15 cellular contexts compared by ENCODE assay signal in the genomic region with DNA sequence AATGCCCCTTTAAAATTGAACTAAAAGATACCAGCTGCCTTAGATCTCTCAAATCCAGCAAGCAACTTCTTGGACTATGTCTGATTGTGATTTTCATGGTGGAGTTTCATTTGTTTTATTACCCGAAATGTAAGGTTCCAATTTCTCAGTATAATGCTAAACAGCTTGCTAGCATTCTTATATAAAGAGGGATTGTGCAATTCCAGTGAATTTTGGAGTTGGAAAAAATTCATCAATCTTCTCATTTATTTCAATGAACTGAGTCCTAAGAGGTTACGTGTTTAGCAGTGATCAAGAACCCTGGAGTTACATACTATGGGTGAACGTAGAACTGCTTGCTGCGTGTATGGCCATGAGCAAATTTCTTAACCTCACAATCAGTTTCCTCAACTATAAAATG. TPM values are rescaled to one million over a fixed set of nuclear protein-coding genes. Genes with fewer than 3 reads are reported as not detected.
A peak's percentile ranks its signal among the peaks of the same experiment; 100 is the strongest.
DNase-seq lines count a peak whose midpoint lies in the region; ATAC-seq, FAIRE-seq and TF ChIP-seq lines count a peak whose summit lies in the region.
"Had no signal": no experiment of that assay in that cellular context is flagged by ENCODE, and none has a peak within 500 bp of the region (broad histone marks: within the 10 kb centered on the region; RNA-seq: fewer than 3 reads in every experiment).

No MANE protein-coding gene starts in this region.

- no peaks in the 10 kb centered on the region for H3K27me3 ChIP-seq in HUES48 (ENCODE audit: control insufficient read depth, insufficient read depth, low read length)
- peaks cover 16% of the 10 kb centered on the region for H3K27me3 ChIP-seq in astrocyte (ENCODE audit: insufficient read depth, low read length)
- H3K27me3 ChIP-seq: SJSA1 had no signal

- no peak overlapping the region for H2AFZ ChIP-seq in astrocyte (ENCODE audit: low read depth, low read length)

- peak; percentile 16 for FAIRE-seq in GM12891 (lab: Jason Lieb, UNC)
- no peak for FAIRE-seq in astrocyte (lab: Jason Lieb, UNC)

- DNase-seq in GM12891 (ENCODE audit: insufficient read length, low spot score) (no peak), astrocyte (ENCODE audit: low read depth) (no peak), SW480 (ENCODE audit: low spot score) (no peak), NCI-H146 treated with DMSO at 0.1 percent for 48 hours (lab: John Stamatoyannopoulos, UW; ENCODE audit: unreplicated experiment) (no peak)
- DNase-seq: COR-L47, DMS153, EL, HFFc6, NCI-H187 treated with DMSO at 0.1 percent for 48 hours, NCI-H748 treated with DMSO at 0.1 percent for 48 hours, PC-3 had no signal

- H3K27ac ChIP-seq in HUES48 (ENCODE audit: low read depth, low read length) = peak overlapping the region; percentile 87
- H3K27ac ChIP-seq in astrocyte (ENCODE audit: low read depth, low read length) = no peak overlapping the region
- H3K27ac ChIP-seq: SJSA1 had no signal

- H3K36me3 Mint-ChIP-seq in astrocyte (ENCODE audit: low read depth, unreplicated experiment) = no peaks in the 10 kb centered on the region
- H3K36me3 Mint-ChIP-seq in nephron (ENCODE audit: low read depth) = peaks cover 6% of the 10 kb centered on the region

- no peaks in the 10 kb centered on the region for H4K20me1 ChIP-seq in astrocyte (ENCODE audit: insufficient read depth, low read length)

- no peaks in the 10 kb centered on the region for H3K9me3 Mint-ChIP-seq in astrocyte (ENCODE audit: unreplicated experiment)
- no peaks in the 10 kb centered on the region for H3K9me3 Mint-ChIP-seq in nephron
- H3K9me3 Mint-ChIP-seq: HFFc6 had no signal

- H3K4me1 Mint-ChIP-seq in astrocyte (ENCODE audit: low read depth, unreplicated experiment) (peaks cover 49% of the 10 kb centered on the region), nephron (peaks cover 65% of the 10 kb centered on the region)

- H3K36me3 ChIP-seq in HUES48 (ENCODE audit: control insufficient read depth, insufficient read depth, low read length) (no peaks in the 10 kb centered on the region), astrocyte (ENCODE audit: insufficient read depth, low read length) (no peaks in the 10 kb centered on the region)
- H3K36me3 ChIP-seq: SJSA1 had no signal

- no peaks in the 10 kb centered on the region for H3K79me2 ChIP-seq in astrocyte (ENCODE audit: insufficient read depth, low read length)

- no peak for ATAC-seq in activated CD4-positive, CD25-positive, alpha-beta regulatory T cell treated with anti-CD3 and anti-CD28 coated beads, Interleukin-2, amount 50 U/mL, for 24 hours

- H3K9me3 ChIP-seq in HUES48 (ENCODE audit: control insufficient read depth, insufficient read depth, low read length) (no peaks in the 10 kb centered on the region), astrocyte (ENCODE audit: insufficient read depth, low read depth, low read length) (no peaks in the 10 kb centered on the region)
- H3K9me3 ChIP-seq: SJSA1 had no signal

- peak overlapping the region; percentile 79 for H3K27ac Mint-ChIP-seq in astrocyte (ENCODE audit: unreplicated experiment)
- peak overlapping the region; percentile 27 to 60 (median 55) for H3K27ac Mint-ChIP-seq in nephron
- H3K27ac Mint-ChIP-seq: HFFc6 had no signal

- TF ChIP-seq POLR2A in GM12891 (IDR thresholded peaks at IDR 0.05; ENCODE audit: low read depth, low read length) = no peak

- H3K4me3 ChIP-seq in HUES48 (ENCODE audit: low read depth, low read length) (peak overlapping the region; percentile 55), astrocyte (ENCODE audit: insufficient read depth, low read depth, low read length) (no peak overlapping the region)
- H3K4me3 ChIP-seq: SJSA1 had no signal

- H3K4me1 ChIP-seq in HUES48 (ENCODE audit: control insufficient read depth, insufficient read depth, low read length) (peaks cover 82% of the 10 kb centered on the region), astrocyte (ENCODE audit: insufficient read depth, low read length) (peaks cover 8% of the 10 kb centered on the region)

- H3K9ac ChIP-seq in HUES48 (ENCODE audit: low read depth, low read length) (peak overlapping the region; percentile 32; the same call in 1 of the 2 replicates), astrocyte (ENCODE audit: low read length) (no peak overlapping the region)

- TF ChIP-seq CTCF in astrocyte (IDR thresholded peaks at IDR 0.05; ENCODE audit: insufficient read depth, low read depth, low read length) = no peak
- no peak for TF ChIP-seq CTCF in nephron (IDR thresholded peaks at IDR 0.05; ENCODE audit: unreplicated experiment in 3 of 3)

- H3K4me3 Mint-ChIP-seq in astrocyte (ENCODE audit: unreplicated experiment) = no peak overlapping the region
- H3K4me3 Mint-ChIP-seq in nephron = no peak overlapping the region

- H3K27me3 Mint-ChIP-seq in astrocyte (ENCODE audit: low read depth, unreplicated experiment) (no peaks in the 10 kb centered on the region), nephron (ENCODE audit: low read depth) (peaks cover 29% of the 10 kb centered on the region)

- H3K4me2 ChIP-seq in astrocyte (ENCODE audit: low read length) = no peak overlapping the region

TF ChIP-seq in GM12891, 5 proteins besides CTCF, POLR2A, EP300 and RAD21:
- TF ChIP-seq TAF1 (IDR thresholded peaks at IDR 0.05; ENCODE audit: low read depth, low read length) (no peak), POU2F2 (IDR thresholded peaks at IDR 0.05; ENCODE audit: low read depth, low read length) (no peak), PAX5 (IDR thresholded peaks at IDR 0.05; ENCODE audit: insufficient read depth, low read length, severe bottlenecking) (no peak), POLR2AphosphoS5 (IDR thresholded peaks at IDR 0.05; ENCODE audit: low read depth, low read length) (no peak), SPI1 (IDR thresholded peaks at IDR 0.05; ENCODE audit: low read depth, low read length) (no peak)
TF ChIP-seq in GM12891: peak in this region for 0.

RNA-seq across cellular contexts. Expression of gene ETS1, which starts 5.5 kb away (rescaled TPM):
- 59.5 TPM for polyA plus RNA-seq in GM12891 (2012; ENCODE audit: low read depth, missing spikeins)
- 87.7 and 107 TPM in 2 replicates for total RNA-seq in astrocyte
